ENCODE assay signal across 28 cellular contexts in the genomic region with DNA sequence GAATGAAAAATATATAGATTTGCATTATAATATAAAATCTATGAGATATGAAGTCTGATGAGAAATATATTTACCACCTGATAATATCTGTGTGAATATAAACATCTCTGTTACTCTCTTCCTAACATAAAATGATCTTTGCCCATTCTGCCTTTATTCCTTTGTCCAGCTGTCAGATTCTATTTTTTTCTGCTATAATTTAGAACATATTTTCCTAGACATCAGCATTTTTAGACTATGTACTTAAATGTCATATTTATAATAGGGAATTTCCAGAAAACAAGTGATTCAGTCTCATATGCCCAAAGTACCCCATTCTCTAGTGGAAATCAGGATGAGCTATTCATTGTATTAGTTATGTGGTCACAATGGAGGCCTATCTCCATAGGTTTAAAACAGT.
"Had no signal": no experiment of that assay in that cellular context is flagged by ENCODE, and none has a peak within 500 bp of the region (broad histone marks: within the 10 kb centered on the region; RNA-seq: fewer than 3 reads in every experiment).

No MANE protein-coding gene starts in this region.

- H2AFZ ChIP-seq: hepatocyte had no signal

- H3K4me1 Mint-ChIP-seq: naive thymus-derived CD8-positive, alpha-beta T cell had no signal

- H3K27me3 Mint-ChIP-seq: activated naive CD4-positive, alpha-beta T cell treated with anti-CD3 and anti-CD28 coated beads, Interleukin-2, amount 50 U/mL, for 24 hours; activated naive CD8-positive, alpha-beta T cell treated with anti-CD3 and anti-CD28 coated beads, Interleukin-2, amount 50 U/mL, for 24 hours; activated T-cell treated with anti-CD3 and anti-CD28 coated beads, Interleukin-2, amount 50 U/mL, for 24 hours; memory B cell; naive thymus-derived CD8-positive, alpha-beta T cell; stimulated activated memory B cell treated with anti-CD40 and anti-IgM and Interleukin-4, amounts not matched to agents 10 μg/mL and 1 μg/mL and 100 μg/mL, for 72 hours; stimulated activated naive CD8-positive, alpha-beta T cell treated with anti-CD3 and anti-CD28 coated beads, Interleukin-15, amount 100 ng/mL, for 72 hours had no signal

- H3K27me3 ChIP-seq: breast epithelium, esophagus muscularis mucosa, hepatocyte, right lobe of liver, tibial artery, upper lobe of right lung had no signal

- H3K36me3 ChIP-seq: breast epithelium, esophagus muscularis mucosa, right lobe of liver, tibial artery, upper lobe of right lung had no signal

- H3K4me3 ChIP-seq: breast epithelium, esophagus muscularis mucosa, hepatocyte, right lobe of liver, tibial artery, upper lobe of right lung had no signal

- H3K27ac Mint-ChIP-seq: activated naive CD4-positive, alpha-beta T cell treated with anti-CD3 and anti-CD28 coated beads, Interleukin-2, amount 50 U/mL, for 24 hours; activated naive CD8-positive, alpha-beta T cell treated with anti-CD3 and anti-CD28 coated beads, Interleukin-2, amount 50 U/mL, for 24 hours; endodermal cell; memory B cell; naive thymus-derived CD8-positive, alpha-beta T cell; stimulated activated memory B cell treated with anti-CD40 and anti-IgM and Interleukin-4, amounts not matched to agents 10 μg/mL and 1 μg/mL and 100 μg/mL, for 72 hours; stimulated activated naive CD8-positive, alpha-beta T cell treated with anti-CD3 and anti-CD28 coated beads, Interleukin-15, amount 100 ng/mL, for 72 hours had no signal

- H3K4me1 ChIP-seq: breast epithelium, right lobe of liver had no signal

- ATAC-seq: activated naive CD8-positive, alpha-beta T cell treated with anti-CD3 and anti-CD28 coated beads, Interleukin-2, amount 50 U/mL, for 24 hours; left colon; naive thymus-derived CD8-positive, alpha-beta T cell; right lobe of liver; stimulated activated naive CD8-positive, alpha-beta T cell treated with anti-CD3 and anti-CD28 coated beads, Interleukin-15, amount 100 ng/mL, for 72 hours; upper lobe of right lung had no signal

- DNase-seq: activated CD4-positive, alpha-beta T cell treated with anti-CD3 and anti-CD28 coated beads for 4 hours; activated CD4-positive, alpha-beta T cell treated with anti-CD3 and anti-CD28 coated beads, Interleukin-2, amount 50 U/mL, for 48 hours; activated CD4-positive, CD25-positive, alpha-beta regulatory T cell; activated CD8-positive, alpha-beta memory T cell treated with anti-CD3 and anti-CD28 coated beads, Interleukin-2, amount 50 U/mL, for 48 hours; activated naive CD8-positive, alpha-beta T cell treated with anti-CD3 and anti-CD28 coated beads, Interleukin-2, amount 50 U/mL, for 24 hours; activated T-cell treated with anti-CD3 and anti-CD28 coated beads, Interleukin-2, amount 50 U/mL, for 24 hours; amygdala; central memory CD4-positive, alpha-beta T cell; endodermal cell; kidney; left colon; naive thymus-derived CD8-positive, alpha-beta T cell; right lobe of liver; small intestine; stimulated activated CD4-positive, alpha-beta T cell treated with anti-CD3 and anti-CD28 coated beads, Interleukin-1b, Interleukin-23, amount 100 ng/mL, for 48 hours; stimulated activated CD4-positive, alpha-beta T cell treated with anti-CD3 and anti-CD28 coated beads, Interleukin-4, amount 100 ng/mL, for 4 hours; stimulated activated CD8-positive, alpha-beta memory T cell treated with anti-CD3 and anti-CD28 coated beads, Interleukin-4, amount 100 ng/mL, for 48 hours; stimulated activated naive CD8-positive, alpha-beta T cell treated with anti-CD3 and anti-CD28 coated beads, Interleukin-15, amount 100 ng/mL, for 72 hours; substantia nigra; tibial artery; upper lobe of right lung had no signal

- FAIRE-seq: frontal cortex, kidney, small intestine had no signal

- H3K27ac ChIP-seq: breast epithelium, esophagus muscularis mucosa, right lobe of liver, tibial artery, upper lobe of right lung had no signal

- H3K9me3 Mint-ChIP-seq: activated naive CD4-positive, alpha-beta T cell treated with anti-CD3 and anti-CD28 coated beads, Interleukin-2, amount 50 U/mL, for 24 hours; activated naive CD8-positive, alpha-beta T cell treated with anti-CD3 and anti-CD28 coated beads, Interleukin-2, amount 50 U/mL, for 24 hours; activated T-cell treated with anti-CD3 and anti-CD28 coated beads, Interleukin-2, amount 50 U/mL, for 24 hours; endodermal cell; memory B cell; naive thymus-derived CD8-positive, alpha-beta T cell; stimulated activated memory B cell treated with anti-CD40 and anti-IgM and Interleukin-4, amounts not matched to agents 10 μg/mL and 1 μg/mL and 100 μg/mL, for 72 hours; stimulated activated naive CD8-positive, alpha-beta T cell treated with anti-CD3 and anti-CD28 coated beads, Interleukin-15, amount 100 ng/mL, for 72 hours had no signal

- H3K36me3 Mint-ChIP-seq: stimulated activated memory B cell treated with anti-CD40 and anti-IgM and Interleukin-4, amounts not matched to agents 10 μg/mL and 1 μg/mL and 100 μg/mL, for 72 hours had no signal

- H3K4me3 Mint-ChIP-seq: activated naive CD4-positive, alpha-beta T cell treated with anti-CD3 and anti-CD28 coated beads, Interleukin-2, amount 50 U/mL, for 24 hours; activated naive CD8-positive, alpha-beta T cell treated with anti-CD3 and anti-CD28 coated beads, Interleukin-2, amount 50 U/mL, for 24 hours; activated T-cell treated with anti-CD3 and anti-CD28 coated beads, Interleukin-2, amount 50 U/mL, for 24 hours; endodermal cell; memory B cell; naive thymus-derived CD8-positive, alpha-beta T cell; stimulated activated memory B cell treated with anti-CD40 and anti-IgM and Interleukin-4, amounts not matched to agents 10 μg/mL and 1 μg/mL and 100 μg/mL, for 72 hours; stimulated activated naive CD8-positive, alpha-beta T cell treated with anti-CD3 and anti-CD28 coated beads, Interleukin-15, amount 100 ng/mL, for 72 hours had no signal

- H3K79me2 ChIP-seq: hepatocyte had no signal

- H3K4me2 ChIP-seq: hepatocyte had no signal

- H3K9me3 ChIP-seq: breast epithelium, esophagus muscularis mucosa, right lobe of liver, tibial artery, upper lobe of right lung had no signal
